In the genomic region with DNA sequence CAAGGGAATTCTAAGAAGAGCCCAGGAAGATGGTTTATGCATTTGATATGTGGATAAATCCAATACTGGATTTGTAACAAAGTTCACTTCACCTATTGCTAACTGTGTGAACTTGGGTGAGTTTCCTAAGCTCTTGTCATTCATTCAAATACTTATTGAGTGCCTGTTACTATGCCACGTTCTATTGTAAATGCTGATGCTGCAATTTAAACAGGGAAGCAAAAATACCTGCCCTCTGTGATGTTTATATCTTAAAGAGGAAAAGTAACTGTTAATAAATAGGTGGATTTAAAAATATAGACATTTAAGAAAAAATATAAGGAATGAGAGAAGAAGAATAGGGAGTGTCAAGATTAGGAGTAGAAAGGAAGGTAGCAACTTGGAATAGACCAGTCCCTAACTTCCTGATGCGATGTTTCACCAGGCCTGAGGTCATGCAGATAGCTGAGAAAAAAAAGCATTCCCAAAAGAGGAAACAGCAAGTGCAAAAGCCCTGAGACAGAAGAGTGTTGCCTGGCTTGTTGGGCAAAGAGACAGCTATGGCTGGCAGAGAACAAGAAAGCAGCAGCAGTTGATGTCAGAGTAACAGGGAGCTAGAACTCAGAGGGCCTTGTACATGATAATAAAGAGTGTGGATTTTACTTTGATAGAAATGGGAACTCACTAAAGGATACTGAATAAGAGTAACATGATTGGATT, we compare ENCODE assay signal across 1 cellular context.
TF ChIP-seq lines count a peak whose summit lies in the region.

No MANE protein-coding gene starts in this region.

TF ChIP-seq in K562, 482 proteins besides CTCF, POLR2A, EP300 and RAD21:
- TF ChIP-seq, protein P1, sequence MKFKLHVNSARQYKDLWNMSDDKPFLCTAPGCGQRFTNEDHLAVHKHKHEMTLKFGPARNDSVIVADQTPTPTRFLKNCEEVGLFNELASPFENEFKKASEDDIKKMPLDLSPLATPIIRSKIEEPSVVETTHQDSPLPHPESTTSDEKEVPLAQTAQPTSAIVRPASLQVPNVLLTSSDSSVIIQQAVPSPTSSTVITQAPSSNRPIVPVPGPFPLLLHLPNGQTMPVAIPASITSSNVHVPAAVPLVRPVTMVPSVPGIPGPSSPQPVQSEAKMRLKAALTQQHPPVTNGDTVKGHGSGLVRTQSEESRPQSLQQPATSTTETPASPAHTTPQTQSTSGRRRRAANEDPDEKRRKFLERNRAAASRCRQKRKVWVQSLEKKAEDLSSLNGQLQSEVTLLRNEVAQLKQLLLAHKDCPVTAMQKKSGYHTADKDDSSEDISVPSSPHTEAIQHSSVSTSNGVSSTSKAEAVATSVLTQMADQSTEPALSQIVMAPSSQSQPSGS (CRISPR knock-in tag; IDR thresholded peaks at IDR 0.05), result no peak
- TF ChIP-seq ZNF316 (IDR thresholded peaks at IDR 0.05) (peak; percentile 74), MAFG (tag; conservative IDR thresholded peaks at IDR 0.05) (peak; percentile 60), MAFF (IDR thresholded peaks at IDR 0.05; ENCODE audit: low read length) (peak; percentile 72), MAFK (IDR thresholded peaks at IDR 0.05; ENCODE audit: low read length) (peak; percentile 57; the same call in 1 of the 2 replicates), C11orf30 (IDR thresholded peaks at IDR 0.05; ENCODE audit: low read depth) (peak; percentile 53; the same call in 1 of the 2 replicates)
